Comparison of ENCODE assay signal across 20 cellular contexts in genomic region chr6:112017169-112017568, GRCh38. TPM values are rescaled to one million over a fixed set of nuclear protein-coding genes. Genes with fewer than 3 reads are reported as not detected.
DNase-seq lines count a peak whose midpoint lies in the region; ATAC-seq, FAIRE-seq and TF ChIP-seq lines count a peak whose summit lies in the region.
"Had no signal": no experiment of that assay in that cellular context is flagged by ENCODE, and none has a peak within 500 bp of the region (broad histone marks: within the 10 kb centered on the region; RNA-seq: fewer than 3 reads in every experiment).

No MANE protein-coding gene starts in this region.

- H3K27me3 ChIP-seq in right cardiac atrium (ENCODE audit: control insufficient read depth, insufficient read depth) (no peaks in the 10 kb centered on the region), PC-3 (ENCODE audit: low read length) (no peaks in the 10 kb centered on the region), GM12878 (replicated peaks in 1 of 2; ENCODE audit: control insufficient read depth in 2 of 2, insufficient read depth in 2 of 2, low read length in 1 of 2) (no peaks in the 10 kb centered on the region)
- H3K27me3 ChIP-seq: cardiac muscle cell, suprapubic skin had no signal

- no peaks in the 10 kb centered on the region for H3K27me3 Mint-ChIP-seq in stimulated activated naive CD8-positive, alpha-beta T cell treated with anti-CD3 and anti-CD28 coated beads, Interleukin-15, amount 100 ng/mL, for 72 hours
- H3K27me3 Mint-ChIP-seq in endothelial cell (ENCODE audit: unreplicated experiment) (no peaks in the 10 kb centered on the region), nephron progenitor cell (ENCODE audit: low read depth, poor library complexity) (peaks cover 4% of the 10 kb centered on the region)

- H3K36me3 ChIP-seq in PC-3 (ENCODE audit: low read depth, low read length) (no peaks in the 10 kb centered on the region), GM12878 (ENCODE audit: control insufficient read depth in 2 of 2, insufficient read depth in 2 of 2, low read length in 1 of 2) (no peaks in the 10 kb centered on the region)
- H3K36me3 ChIP-seq: cardiac muscle cell, suprapubic skin had no signal

- TF ChIP-seq EP300 in GM12878 (IDR thresholded peaks at IDR 0.05; ENCODE audit: borderline replicate concordance in 1 of 2, control insufficient read depth in 1 of 2, low read depth in 2 of 2, low read length in 2 of 2) = no peak

- TF ChIP-seq RAD21 in GM12878 (IDR thresholded peaks at IDR 0.05; ENCODE audit: insufficient read depth, low read depth, low read length) = no peak

- CTCF ChIA-PET in PC-3 (lab: Charles Lee) = no interaction called here
- CTCF ChIA-PET in GM12878 (lab: Yijun Ruan, JAX) = interaction anchor here (1.1 to 7.3 kb wide), 6 partner anchors 10 to 758 kb away, joined by 4 to 78 read pairs (median 8); a partner anchor contains a TSS

- intact Hi-C loops in right cardiac atrium (cut with DNase I) = no loop called here
- intact Hi-C loops in Right ventricle myocardium inferior (cut with DNase I) = no loop called here
- intact Hi-C loops in PC-3 (cut with micrococcal nuclease) = no loop called here
- intact Hi-C loops in GM12878 (cut with micrococcal nuclease; ENCODE audit: unreplicated experiment) = no loop called here

- no peak overlapping the region for H3K4me3 ChIP-seq in right cardiac atrium (ENCODE audit: low read length)
- no peak overlapping the region for H3K4me3 ChIP-seq in PC-3 (ENCODE audit: low read length)
- H3K4me3 ChIP-seq in GM12878 = no peak overlapping the region
- H3K4me3 ChIP-seq: cardiac muscle cell, suprapubic skin had no signal

- DNase-seq in right cardiac atrium = no peak
- DNase-seq in Right ventricle myocardium inferior (ENCODE audit: missing footprints) = no peak
- DNase-seq in PC-3 = no peak
- DNase-seq in GM12878 (ENCODE audit: low read depth, low spot score) = no peak
- peak in 1 of 2 donors; percentile 50 for DNase-seq in stimulated activated naive CD8-positive, alpha-beta T cell treated with anti-CD3 and anti-CD28 coated beads, Interleukin-15, amount 100 ng/mL, for 72 hours
- DNase-seq in DMS153 treated with DMSO at 0.1 percent for 48 hours (lab: John Stamatoyannopoulos, UW; ENCODE audit: unreplicated experiment) = no peak
- DNase-seq in endothelial cell (ENCODE audit: low spot score) = no peak
- DNase-seq in nephron progenitor cell = no peak
- DNase-seq: AML-193; effector CD8-positive, alpha-beta T cell; hypothalamus; NCI-H1436 treated with DMSO at 0.1 percent for 48 hours; nucleus accumbens; SIG-M5 had no signal

- SMC1A ChIA-PET in GM12878 (lab: Charles Lee; ENCODE audit: uncharacterized antibody, unreplicated experiment) = interaction anchor here (0.9 to 5.6 kb wide), 9 partner anchors 9 to 307 kb away, joined by 3 to 29 read pairs (median 7); no protein-coding TSS in a partner anchor

- H4K20me1 ChIP-seq in PC-3 (ENCODE audit: low read length) (no peaks in the 10 kb centered on the region), GM12878 (ENCODE audit: control insufficient read depth, insufficient read depth) (no peaks in the 10 kb centered on the region)

- H3K27ac ChIP-seq in right cardiac atrium (ENCODE audit: low read length) = peak overlapping the region; percentile 12
- H3K27ac ChIP-seq in PC-3 (ENCODE audit: low read length) = peak overlapping the region; percentile 90
- no peak overlapping the region for H3K27ac ChIP-seq in GM12878 (ENCODE audit: control insufficient read depth, insufficient read depth)
- H3K27ac ChIP-seq: cardiac muscle cell had no signal

- peaks cover 55% of the 10 kb centered on the region for H3K4me1 Mint-ChIP-seq in stimulated activated naive CD8-positive, alpha-beta T cell treated with anti-CD3 and anti-CD28 coated beads, Interleukin-15, amount 100 ng/mL, for 72 hours
- H3K4me1 Mint-ChIP-seq in endothelial cell (ENCODE audit: unreplicated experiment) = no peaks in the 10 kb centered on the region
- H3K4me1 Mint-ChIP-seq in nephron progenitor cell = peaks cover 80% of the 10 kb centered on the region

- TF ChIP-seq CTCF in PC-3 (conservative IDR thresholded peaks at IDR 0.05; ENCODE audit: low read depth, low read length) (no peak), GM12878 (IDR thresholded peaks at IDR 0.05 in 2 of 3, conservative IDR thresholded peaks at IDR 0.05 in 1 of 3; ENCODE audit: control insufficient read depth in 2 of 3, extremely low read depth in 1 of 3, insufficient read depth in 1 of 3, low read depth in 3 of 3, low read length in 3 of 3) (no peak), endothelial cell (IDR thresholded peaks at IDR 0.05; ENCODE audit: unreplicated experiment) (no peak), nephron progenitor cell (IDR thresholded peaks at IDR 0.05) (no peak)

- no peak for ATAC-seq in right cardiac atrium
- no peak for ATAC-seq in Right ventricle myocardium inferior
- ATAC-seq in PC-3 = no peak
- peak; percentile 59 for ATAC-seq in GM12878
- peak; percentile 93 for ATAC-seq in stimulated activated naive CD8-positive, alpha-beta T cell treated with anti-CD3 and anti-CD28 coated beads, Interleukin-15, amount 100 ng/mL, for 72 hours

- WGBS in right cardiac atrium = 91% methylated on average over 4 of the region's 4 CpGs
- 67% methylated on average over 4 of the region's 4 CpGs for WGBS in GM12878 (ENCODE audit: insufficient coverage, insufficient replicate concordance, low lambda C conversion rate, missing lambda C conversion rate)

- peak overlapping the region; percentile 62 for H3K9ac ChIP-seq in PC-3 (ENCODE audit: low read length)
- H3K9ac ChIP-seq in GM12878 (ENCODE audit: control insufficient read depth, insufficient read depth, low read length) = no peak overlapping the region

- H3K9me3 ChIP-seq in right cardiac atrium (ENCODE audit: control insufficient read depth, low read length) (no peaks in the 10 kb centered on the region), PC-3 (ENCODE audit: low read length) (no peaks in the 10 kb centered on the region), GM12878 (replicated peaks; ENCODE audit: control insufficient read depth, insufficient read depth, low read length) (no peaks in the 10 kb centered on the region)
- H3K9me3 ChIP-seq: suprapubic skin had no signal

- H3K9me3 Mint-ChIP-seq in stimulated activated naive CD8-positive, alpha-beta T cell treated with anti-CD3 and anti-CD28 coated beads, Interleukin-15, amount 100 ng/mL, for 72 hours = no peaks in the 10 kb centered on the region
- H3K9me3 Mint-ChIP-seq in endothelial cell (ENCODE audit: unreplicated experiment) (no peaks in the 10 kb centered on the region), nephron progenitor cell (no peaks in the 10 kb centered on the region)

- H2AFZ ChIP-seq in PC-3 (ENCODE audit: low read length) (no peak overlapping the region), GM12878 (ENCODE audit: control insufficient read depth, low read depth, low read length) (no peak overlapping the region)

- no peaks in the 10 kb centered on the region for H3K9me2 ChIP-seq in PC-3 (replicated peaks; ENCODE audit: low read length)

- H3K4me2 ChIP-seq in PC-3 (ENCODE audit: low read length) = no peak overlapping the region
- no peak overlapping the region for H3K4me2 ChIP-seq in GM12878 (ENCODE audit: control insufficient read depth, insufficient read depth)

- no peak for FAIRE-seq in GM12878 (lab: Jason Lieb, UNC)
- FAIRE-seq: GM19239 had no signal

- RAD21 ChIA-PET in GM12878 (lab: Charles Lee; ENCODE audit: unreplicated experiment) = interaction anchor here (0.8 to 3.1 kb wide), 4 partner anchors 11 to 759 kb away, joined by 3 to 13 read pairs (median 4); no protein-coding TSS in a partner anchor

- H3F3A ChIP-seq in PC-3 (ENCODE audit: low read length, unreplicated experiment) = no peaks in the 10 kb centered on the region

- POLR2A ChIA-PET in PC-3 (lab: Charles Lee; ENCODE audit: unreplicated experiment) = interaction anchor here (0.7 kb wide), 1 partner anchor 534 kb away, joined by 3 read pairs; the partner anchor contains the start of gene REV3L
- POLR2A ChIA-PET in GM12878 (lab: Charles Lee) = interaction anchor here (0.9 to 3.3 kb wide), 5 partner anchors 9 to 308 kb away, joined by 3 to 14 read pairs (median 3); no protein-coding TSS in a partner anchor

- H3K79me2 ChIP-seq in PC-3 (ENCODE audit: low read length) = no peaks in the 10 kb centered on the region
- no peaks in the 10 kb centered on the region for H3K79me2 ChIP-seq in GM12878 (ENCODE audit: control insufficient read depth, insufficient read depth, low read length)

- H3K4me1 ChIP-seq in right cardiac atrium (ENCODE audit: control insufficient read depth, insufficient read depth, low read length) = peaks cover 5% of the 10 kb centered on the region
- H3K4me1 ChIP-seq in PC-3 (ENCODE audit: insufficient read depth, low read length) = peaks cover 49% of the 10 kb centered on the region
- H3K4me1 ChIP-seq in GM12878 (ENCODE audit: control insufficient read depth, insufficient read depth, low read length) = peaks cover 16% of the 10 kb centered on the region; the same call in 1 of the 2 replicates

- no peaks in the 10 kb centered on the region for H3K36me3 Mint-ChIP-seq in endothelial cell (ENCODE audit: low read depth, unreplicated experiment)
- no peaks in the 10 kb centered on the region for H3K36me3 Mint-ChIP-seq in nephron progenitor cell (ENCODE audit: low read depth)

- in situ Hi-C loops in GM12878 (cut with MboI) = no loop called here

- no TSS peak for BruUV-seq in PC-3 (replicated peaks; lab: Mats Ljungman, UMichigan)
- BruUV-seq in GM12878 (replicated peaks; lab: Mats Ljungman, UMichigan) = no TSS peak

- no peak for TF ChIP-seq POLR2A in GM12878 (IDR thresholded peaks at IDR 0.05; ENCODE audit: low read depth, low read length)

- H3K27ac Mint-ChIP-seq in stimulated activated naive CD8-positive, alpha-beta T cell treated with anti-CD3 and anti-CD28 coated beads, Interleukin-15, amount 100 ng/mL, for 72 hours = peak overlapping the region; percentile 42 to 69
- H3K27ac Mint-ChIP-seq in endothelial cell (ENCODE audit: unreplicated experiment) (no peak overlapping the region), nephron progenitor cell (no peak overlapping the region)

- H3K4me3 Mint-ChIP-seq in stimulated activated naive CD8-positive, alpha-beta T cell treated with anti-CD3 and anti-CD28 coated beads, Interleukin-15, amount 100 ng/mL, for 72 hours = peak overlapping the region; percentile 21 to 36
- no peak overlapping the region for H3K4me3 Mint-ChIP-seq in endothelial cell (ENCODE audit: unreplicated experiment)
- no peak overlapping the region for H3K4me3 Mint-ChIP-seq in nephron progenitor cell

RNA-seq across cellular contexts. Expression of gene CCN6, which starts 36.7 kb away (rescaled TPM):
- not detected for total RNA-seq in right cardiac atrium
- polyA plus RNA-seq in right cardiac atrium = not detected
- total RNA-seq in Right ventricle myocardium inferior = not detected
- total RNA-seq in PC-3 (2014; rRNA removed) = not detected in 2 replicates
- not detected in 2 replicates for total RNA-seq in GM12878 (2013; cell fraction: nucleolus; rRNA removed)
- not detected in 2 replicates for total RNA-seq in GM12878 (2014; rRNA removed)
- total RNA-seq in GM12878 (2014; rRNA removed; fragmentation: Illumina TruSeq; extraction: Trizol) = not detected in 2 replicates
- total RNA-seq in GM12878 (2021) = not detected in 2 replicates
- polyA plus RNA-seq in GM12878 (2011; ENCODE audit: low read depth) = not detected
- polyA plus RNA-seq in GM12878 (2011; rRNA removed) = 0.05 TPM in 1 of 2 replicates, not detected in the other
- not detected in 2 replicates for polyA plus RNA-seq in GM12878 (2011; cell fraction: cytosol; rRNA removed)
- not detected in 2 replicates for polyA plus RNA-seq in GM12878 (2011; cell fraction: nucleus; rRNA removed)
- 0.06 and 0.18 TPM in 2 replicates for polyA plus RNA-seq in GM12878 (2012)
- polyA plus RNA-seq in GM12878 (2014; fragmentation: Illumina TruSeq; extraction: Trizol) = not detected in 2 replicates
- under 1 TPM; 0.19 to 0.24 TPM for polyA plus RNA-seq in GM12878 (2014; fragmentation: Nextera tagmentation; extraction: Ambion mirVana)
- not detected in 2 replicates for polyA plus RNA-seq in GM12878 (2014; rRNA removed)
- under 1 TPM; 0.14 to 0.24 TPM for polyA plus RNA-seq in GM12878 (2016; fragmentation: Nextera tagmentation; extraction: Ambion mirVana)
- not detected in 2 replicates for polyA minus RNA-seq in GM12878 (2011; rRNA and poly(A)+ RNA removed)
- polyA minus RNA-seq in GM12878 (2011; cell fraction: cytosol; rRNA and poly(A)+ RNA removed) = not detected in 2 replicates
- polyA minus RNA-seq in GM12878 (2011; cell fraction: nucleus; rRNA and poly(A)+ RNA removed) = not detected in 2 replicates
- total RNA-seq in endothelial cell (ENCODE audit: unreplicated experiment) = not detected
- total RNA-seq: cardiac muscle cell; LHCN-M2; mononuclear cell; T-helper 2 cell treated with Interferon-gamma antibody and Interleukin-4, amounts not matched to agents 100 ng/mL and 5 ng/mL, for 36 hours had no signal

Comparison
In these comparisons a context has a peak if more than half of its experiments do, and no peak if none do; other contexts are left out.
1. ATAC-seq: peak in GM12878 (single experiment) and stimulated activated naive CD8-positive, alpha-beta T cell treated with anti-CD3 and anti-CD28 coated beads, Interleukin-15, amount 100 ng/mL, for 72 hours (single experiment); none in right cardiac atrium (0 of 2), Right ventricle myocardium inferior (single experiment) and PC-3 (single experiment).
2. H3K27ac Mint-ChIP-seq: peak in stimulated activated naive CD8-positive, alpha-beta T cell treated with anti-CD3 and anti-CD28 coated beads, Interleukin-15, amount 100 ng/mL, for 72 hours (2 of 2); none in endothelial cell (single experiment) and nephron progenitor cell (single experiment).
3. H3K4me3 Mint-ChIP-seq: peak in stimulated activated naive CD8-positive, alpha-beta T cell treated with anti-CD3 and anti-CD28 coated beads, Interleukin-15, amount 100 ng/mL, for 72 hours (2 of 2); none in endothelial cell (single experiment) and nephron progenitor cell (single experiment).